In genomic region chr4:76831475-76832390, GRCh38 we compare ENCODE assay signal across 12 cellular contexts.
A peak's percentile ranks its signal among the peaks of the same experiment; 100 is the strongest.
DNase-seq lines count a peak whose midpoint lies in the region; ATAC-seq and TF ChIP-seq lines count a peak whose summit lies in the region.
"Had no signal": no experiment of that assay in that cellular context is flagged by ENCODE, and none has a peak within 500 bp of the region (broad histone marks: within the 10 kb centered on the region; RNA-seq: fewer than 3 reads in every experiment).

No MANE protein-coding gene starts in this region.

- 0 out of 22 replicates have a peak overlapping the region, but pooled peaks of 1 of the 11 experiments have one; percentile 29 for H3K9ac ChIP-seq in BLaER1 treated with 17β-estradiol and CSF1 and Interleukin-3, amounts not matched to agents 10 nM and 100 nM
- H3K9ac ChIP-seq: KMS-11 had no signal

- H3K27me3 ChIP-seq in BLaER1 treated with 17β-estradiol and CSF1 and Interleukin-3, amounts not matched to agents 10 nM and 100 nM, result no peaks in the 10 kb centered on the region
- H3K27me3 ChIP-seq in right cardiac atrium (ENCODE audit: control insufficient read depth, insufficient read depth), result no peaks in the 10 kb centered on the region
- H3K27me3 ChIP-seq in WERI-Rb-1 (ENCODE audit: insufficient read depth, low read depth, severe bottlenecking), result no peaks in the 10 kb centered on the region

- no peak for DNase-seq in right cardiac atrium
- peak; percentile 42 for DNase-seq in renal cortical epithelial cell (ENCODE audit: low read depth)
- no peak for DNase-seq in NCI-H2171 treated with DMSO at 0.1 percent for 48 hours (lab: John Stamatoyannopoulos, UW)
- DNase-seq in T1000 (lab: John Stamatoyannopoulos, UW), result no peak
- no peak for DNase-seq in NCI-H2081 (lab: John Stamatoyannopoulos, UW)
- no peak for DNase-seq in WERI-Rb-1
- DNase-seq: activated CD4-positive, CD25-positive, alpha-beta regulatory T cell; H7; head of caudate nucleus had no signal

- no peaks in the 10 kb centered on the region for H3K36me3 ChIP-seq in BLaER1 treated with 17β-estradiol and CSF1 and Interleukin-3, amounts not matched to agents 10 nM and 100 nM
- no peaks in the 10 kb centered on the region for H3K36me3 ChIP-seq in WERI-Rb-1

- no peaks in the 10 kb centered on the region for H3K9me3 ChIP-seq in BLaER1 treated with 17β-estradiol and CSF1 and Interleukin-3, amounts not matched to agents 10 nM and 100 nM (replicated peaks in 1 of 11)
- H3K9me3 ChIP-seq in right cardiac atrium (ENCODE audit: control insufficient read depth, low read length) (no peaks in the 10 kb centered on the region), WERI-Rb-1 (ENCODE audit: severe bottlenecking) (no peaks in the 10 kb centered on the region)

- no peak for TF ChIP-seq CTCF in WI38 (IDR thresholded peaks at IDR 0.05; ENCODE audit: low read depth, low read length)
- TF ChIP-seq CTCF in WERI-Rb-1 (IDR thresholded peaks at IDR 0.05; ENCODE audit: low read depth, low read length), result no peak

- peak overlapping the region in 8 of 11 experiments; percentile 28 to 66 (median 44); a peak in 13 of 22 replicates for H3K4me2 ChIP-seq in BLaER1 treated with 17β-estradiol and CSF1 and Interleukin-3, amounts not matched to agents 10 nM and 100 nM
- H3K4me2 ChIP-seq: KMS-11 had no signal

- ATAC-seq in right cardiac atrium, result peak; percentile 47 to 59

- intact Hi-C loops in right cardiac atrium (cut with DNase I), result no loop called here

- no peaks in the 10 kb centered on the region for H4K20me1 ChIP-seq in BLaER1 treated with 17β-estradiol and CSF1 and Interleukin-3, amounts not matched to agents 10 nM and 100 nM

- WGBS in right cardiac atrium, result 70% methylated on average over 9 of the region's 9 CpGs

- H3K4me1 ChIP-seq in BLaER1 treated with 17β-estradiol and CSF1 and Interleukin-3, amounts not matched to agents 10 nM and 100 nM, result peaks cover 0 to 20% (median 14%) of the 10 kb centered on the region in 10 experiments; a peak in 13 of 20 replicates
- H3K4me1 ChIP-seq in right cardiac atrium (ENCODE audit: control insufficient read depth, insufficient read depth, low read length), result peaks cover 3% of the 10 kb centered on the region

- peak overlapping the region in 4 of 11 experiments; percentile 9 to 46 (median 19); a peak in 3 of 22 replicates for H3K27ac ChIP-seq in BLaER1 treated with 17β-estradiol and CSF1 and Interleukin-3, amounts not matched to agents 10 nM and 100 nM
- H3K27ac ChIP-seq in right cardiac atrium (ENCODE audit: low read length) (peak overlapping the region; percentile 79), WERI-Rb-1 (no peak overlapping the region)
- H3K27ac ChIP-seq: KMS-11 had no signal

- no peak overlapping the region for H3K4me3 ChIP-seq in BLaER1 treated with 17β-estradiol and CSF1 and Interleukin-3, amounts not matched to agents 10 nM and 100 nM
- H3K4me3 ChIP-seq in WI38 (ENCODE audit: low read depth, low read length) (peak overlapping the region; percentile 33), right cardiac atrium (ENCODE audit: low read length) (no peak overlapping the region), WERI-Rb-1 (ENCODE audit: low read depth, low read length) (no peak overlapping the region)
